1 cellular context compared by ENCODE assay signal in the genomic region with DNA sequence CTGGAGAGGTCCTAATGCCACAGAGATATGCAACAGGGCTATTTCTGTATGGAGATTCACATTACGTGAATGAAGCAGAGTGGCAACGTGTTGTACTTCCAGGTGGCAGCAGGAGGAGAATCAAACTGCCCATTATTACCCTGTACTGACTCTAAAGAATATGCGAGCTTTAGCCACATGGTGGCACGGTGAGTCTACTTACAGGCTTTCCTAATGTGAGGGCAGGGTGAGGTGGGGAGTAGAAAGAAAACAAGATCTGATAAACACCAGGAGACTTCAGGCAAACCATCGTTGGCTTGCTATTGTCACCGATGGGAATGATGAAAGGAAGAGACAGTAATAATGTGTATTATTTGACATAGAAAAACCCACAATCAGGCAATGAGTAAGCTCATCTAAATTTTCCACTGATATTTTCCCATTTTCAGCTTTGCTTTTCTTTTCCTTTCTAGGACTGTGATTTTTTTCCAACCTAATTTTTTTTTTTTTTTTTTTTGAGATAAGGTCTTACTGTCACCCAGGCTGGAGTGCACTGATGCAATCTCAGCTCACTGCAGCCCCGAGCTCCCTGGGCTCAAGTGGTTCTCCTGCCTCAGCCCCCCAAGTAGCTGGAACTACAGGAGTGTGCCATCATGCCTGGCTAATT.
TF ChIP-seq lines count a peak whose summit lies in the region.

No MANE protein-coding gene starts in this region.

TF ChIP-seq in HepG2, 621 proteins besides CTCF, POLR2A, EP300 and RAD21 (continued from another document and continues in another):
- TF ChIP-seq NFE2 (CRISPR knock-in tag; IDR thresholded peaks at IDR 0.05), result no peak
- no peak; the same call in 1 of the 2 replicates for TF ChIP-seq ZNF644 (CRISPR knock-in tag; IDR thresholded peaks at IDR 0.05; ENCODE audit: low read depth)
- TF ChIP-seq, protein P1, sequence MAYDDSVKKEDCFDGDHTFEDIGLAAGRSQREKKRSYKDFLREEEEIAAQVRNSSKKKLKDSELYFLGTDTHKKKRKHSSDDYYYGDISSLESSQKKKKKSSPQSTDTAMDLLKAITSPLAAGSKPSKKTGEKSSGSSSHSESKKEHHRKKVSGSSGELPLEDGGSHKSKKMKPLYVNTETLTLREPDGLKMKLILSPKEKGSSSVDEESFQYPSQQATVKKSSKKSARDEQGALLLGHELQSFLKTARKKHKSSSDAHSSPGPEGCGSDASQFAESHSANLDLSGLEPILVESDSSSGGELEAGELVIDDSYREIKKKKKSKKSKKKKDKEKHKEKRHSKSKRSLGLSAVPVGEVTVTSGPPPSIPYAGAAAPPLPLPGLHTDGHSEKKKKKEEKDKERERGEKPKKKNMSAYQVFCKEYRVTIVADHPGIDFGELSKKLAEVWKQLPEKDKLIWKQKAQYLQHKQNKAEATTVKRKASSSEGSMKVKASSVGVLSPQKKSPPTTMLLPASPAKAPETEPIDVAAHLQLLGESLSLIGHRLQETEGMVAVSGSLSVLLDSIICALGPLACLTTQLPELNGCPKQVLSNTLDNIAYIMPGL (CRISPR knock-in tag; IDR thresholded peaks at IDR 0.05; ENCODE audit: borderline replicate concordance in 1 of 2, low read depth in 1 of 2), result peak; percentile 49 to 61; a peak in 2 of 4 replicates
- no peak for TF ChIP-seq GTF3A (CRISPR knock-in tag; conservative IDR thresholded peaks at IDR 0.05)
- TF ChIP-seq TRIM24 (CRISPR knock-in tag; IDR thresholded peaks at IDR 0.05), result no peak
- no peak for TF ChIP-seq ZNF17 (CRISPR knock-in tag; IDR thresholded peaks at IDR 0.05)
- TF ChIP-seq TP53 (CRISPR knock-in tag; conservative IDR thresholded peaks at IDR 0.05), result no peak
- no peak for TF ChIP-seq NR2F6 (IDR thresholded peaks at IDR 0.05)
- TF ChIP-seq NR2F6 (CRISPR knock-in tag; IDR thresholded peaks at IDR 0.05), result peak; percentile 56
- TF ChIP-seq, protein P2, sequence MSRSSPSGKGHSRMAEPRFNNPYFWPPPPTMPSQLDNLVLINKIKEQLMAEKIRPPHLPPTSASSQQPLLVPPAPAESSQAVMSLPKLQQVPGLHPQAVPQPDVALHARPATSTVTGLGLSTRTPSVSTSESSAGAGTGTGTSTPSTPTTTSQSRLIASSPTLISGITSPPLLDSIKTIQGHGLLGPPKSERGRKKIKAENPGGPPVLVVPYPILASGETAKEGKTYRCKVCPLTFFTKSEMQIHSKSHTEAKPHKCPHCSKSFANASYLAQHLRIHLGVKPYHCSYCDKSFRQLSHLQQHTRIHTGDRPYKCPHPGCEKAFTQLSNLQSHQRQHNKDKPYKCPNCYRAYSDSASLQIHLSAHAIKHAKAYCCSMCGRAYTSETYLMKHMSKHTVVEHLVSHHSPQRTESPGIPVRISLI (CRISPR knock-in tag; IDR thresholded peaks at IDR 0.05; ENCODE audit: borderline replicate concordance), result peak; percentile 15; the same call in 1 of the 2 replicates
- TF ChIP-seq ZSCAN30 (CRISPR knock-in tag; IDR thresholded peaks at IDR 0.05), result no peak
- TF ChIP-seq RARA (CRISPR knock-in tag; IDR thresholded peaks at IDR 0.05), result 0 out of 2 replicates have a peak, but pooled peaks have one; percentile 15
- no peak for TF ChIP-seq SRSF1 (optimal IDR thresholded peaks at IDR 0.05; ENCODE audit: low read depth, low read length)
- no peak for TF ChIP-seq NCOA1 (CRISPR knock-in tag; IDR thresholded peaks at IDR 0.05)
- peak; percentile 56; the same call in 1 of the 2 replicates for TF ChIP-seq ZNF12 (CRISPR knock-in tag; IDR thresholded peaks at IDR 0.05)
- no peak for TF ChIP-seq ZNF724P (CRISPR knock-in tag; IDR thresholded peaks at IDR 0.05; ENCODE audit: borderline replicate concordance)
- TF ChIP-seq, protein P3, sequence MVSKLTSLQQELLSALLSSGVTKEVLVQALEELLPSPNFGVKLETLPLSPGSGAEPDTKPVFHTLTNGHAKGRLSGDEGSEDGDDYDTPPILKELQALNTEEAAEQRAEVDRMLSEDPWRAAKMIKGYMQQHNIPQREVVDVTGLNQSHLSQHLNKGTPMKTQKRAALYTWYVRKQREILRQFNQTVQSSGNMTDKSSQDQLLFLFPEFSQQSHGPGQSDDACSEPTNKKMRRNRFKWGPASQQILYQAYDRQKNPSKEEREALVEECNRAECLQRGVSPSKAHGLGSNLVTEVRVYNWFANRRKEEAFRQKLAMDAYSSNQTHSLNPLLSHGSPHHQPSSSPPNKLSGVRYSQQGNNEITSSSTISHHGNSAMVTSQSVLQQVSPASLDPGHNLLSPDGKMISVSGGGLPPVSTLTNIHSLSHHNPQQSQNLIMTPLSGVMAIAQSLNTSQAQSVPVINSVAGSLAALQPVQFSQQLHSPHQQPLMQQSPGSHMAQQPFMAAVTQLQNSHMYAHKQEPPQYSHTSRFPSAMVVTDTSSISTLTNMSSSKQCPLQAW (CRISPR knock-in tag; IDR thresholded peaks at IDR 0.05), result peak; percentile 58
- TF ChIP-seq HNRNPLL (IDR thresholded peaks at IDR 0.05; ENCODE audit: low read depth, low read length, poor library complexity, severe bottlenecking), result no peak
- TF ChIP-seq, protein P4, sequence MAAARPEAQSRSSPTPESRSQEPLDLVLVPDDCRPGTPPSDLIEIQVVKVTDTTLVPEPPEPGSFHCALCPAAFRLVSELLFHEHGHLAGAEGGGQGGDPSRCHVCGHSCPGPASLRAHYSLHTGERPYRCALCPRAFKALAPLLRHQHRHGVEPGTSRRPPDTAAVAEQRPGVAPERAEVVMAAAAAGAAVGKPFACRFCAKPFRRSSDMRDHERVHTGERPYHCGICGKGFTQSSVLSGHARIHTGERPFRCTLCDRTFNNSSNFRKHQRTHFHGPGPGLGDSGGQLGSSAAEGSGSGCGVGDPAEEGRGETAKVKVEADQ (CRISPR knock-in tag; IDR thresholded peaks at IDR 0.05; ENCODE audit: borderline replicate concordance), result no peak
- TF ChIP-seq PHB2 (IDR thresholded peaks at IDR 0.05; ENCODE audit: partially characterized antibody), result no peak
- TF ChIP-seq NFATC3 (CRISPR knock-in tag; IDR thresholded peaks at IDR 0.05), result no peak
- 0 out of 2 replicates have a peak, but pooled peaks have one; percentile 23 for TF ChIP-seq ZSCAN29 (CRISPR knock-in tag; conservative IDR thresholded peaks at IDR 0.05)
- TF ChIP-seq ZNF263 (CRISPR knock-in tag; IDR thresholded peaks at IDR 0.05), result no peak
- peak; percentile 86 for TF ChIP-seq KDM3A (CRISPR knock-in tag; IDR thresholded peaks at IDR 0.05; ENCODE audit: low read depth)
- no peak for TF ChIP-seq CCAR2 (optimal IDR thresholded peaks at IDR 0.05; ENCODE audit: low read depth, low read length)
- TF ChIP-seq, protein P5, sequence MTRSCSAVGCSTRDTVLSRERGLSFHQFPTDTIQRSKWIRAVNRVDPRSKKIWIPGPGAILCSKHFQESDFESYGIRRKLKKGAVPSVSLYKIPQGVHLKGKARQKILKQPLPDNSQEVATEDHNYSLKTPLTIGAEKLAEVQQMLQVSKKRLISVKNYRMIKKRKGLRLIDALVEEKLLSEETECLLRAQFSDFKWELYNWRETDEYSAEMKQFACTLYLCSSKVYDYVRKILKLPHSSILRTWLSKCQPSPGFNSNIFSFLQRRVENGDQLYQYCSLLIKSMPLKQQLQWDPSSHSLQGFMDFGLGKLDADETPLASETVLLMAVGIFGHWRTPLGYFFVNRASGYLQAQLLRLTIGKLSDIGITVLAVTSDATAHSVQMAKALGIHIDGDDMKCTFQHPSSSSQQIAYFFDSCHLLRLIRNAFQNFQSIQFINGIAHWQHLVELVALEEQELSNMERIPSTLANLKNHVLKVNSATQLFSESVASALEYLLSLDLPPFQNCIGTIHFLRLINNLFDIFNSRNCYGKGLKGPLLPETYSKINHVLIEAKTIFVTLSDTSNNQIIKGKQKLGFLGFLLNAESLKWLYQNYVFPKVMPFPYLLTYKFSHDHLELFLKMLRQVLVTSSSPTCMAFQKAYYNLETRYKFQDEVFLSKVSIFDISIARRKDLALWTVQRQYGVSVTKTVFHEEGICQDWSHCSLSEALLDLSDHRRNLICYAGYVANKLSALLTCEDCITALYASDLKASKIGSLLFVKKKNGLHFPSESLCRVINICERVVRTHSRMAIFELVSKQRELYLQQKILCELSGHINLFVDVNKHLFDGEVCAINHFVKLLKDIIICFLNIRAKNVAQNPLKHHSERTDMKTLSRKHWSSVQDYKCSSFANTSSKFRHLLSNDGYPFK (CRISPR knock-in tag; IDR thresholded peaks at IDR 0.05; ENCODE audit: borderline replicate concordance), result no peak
- TF ChIP-seq, protein P6, sequence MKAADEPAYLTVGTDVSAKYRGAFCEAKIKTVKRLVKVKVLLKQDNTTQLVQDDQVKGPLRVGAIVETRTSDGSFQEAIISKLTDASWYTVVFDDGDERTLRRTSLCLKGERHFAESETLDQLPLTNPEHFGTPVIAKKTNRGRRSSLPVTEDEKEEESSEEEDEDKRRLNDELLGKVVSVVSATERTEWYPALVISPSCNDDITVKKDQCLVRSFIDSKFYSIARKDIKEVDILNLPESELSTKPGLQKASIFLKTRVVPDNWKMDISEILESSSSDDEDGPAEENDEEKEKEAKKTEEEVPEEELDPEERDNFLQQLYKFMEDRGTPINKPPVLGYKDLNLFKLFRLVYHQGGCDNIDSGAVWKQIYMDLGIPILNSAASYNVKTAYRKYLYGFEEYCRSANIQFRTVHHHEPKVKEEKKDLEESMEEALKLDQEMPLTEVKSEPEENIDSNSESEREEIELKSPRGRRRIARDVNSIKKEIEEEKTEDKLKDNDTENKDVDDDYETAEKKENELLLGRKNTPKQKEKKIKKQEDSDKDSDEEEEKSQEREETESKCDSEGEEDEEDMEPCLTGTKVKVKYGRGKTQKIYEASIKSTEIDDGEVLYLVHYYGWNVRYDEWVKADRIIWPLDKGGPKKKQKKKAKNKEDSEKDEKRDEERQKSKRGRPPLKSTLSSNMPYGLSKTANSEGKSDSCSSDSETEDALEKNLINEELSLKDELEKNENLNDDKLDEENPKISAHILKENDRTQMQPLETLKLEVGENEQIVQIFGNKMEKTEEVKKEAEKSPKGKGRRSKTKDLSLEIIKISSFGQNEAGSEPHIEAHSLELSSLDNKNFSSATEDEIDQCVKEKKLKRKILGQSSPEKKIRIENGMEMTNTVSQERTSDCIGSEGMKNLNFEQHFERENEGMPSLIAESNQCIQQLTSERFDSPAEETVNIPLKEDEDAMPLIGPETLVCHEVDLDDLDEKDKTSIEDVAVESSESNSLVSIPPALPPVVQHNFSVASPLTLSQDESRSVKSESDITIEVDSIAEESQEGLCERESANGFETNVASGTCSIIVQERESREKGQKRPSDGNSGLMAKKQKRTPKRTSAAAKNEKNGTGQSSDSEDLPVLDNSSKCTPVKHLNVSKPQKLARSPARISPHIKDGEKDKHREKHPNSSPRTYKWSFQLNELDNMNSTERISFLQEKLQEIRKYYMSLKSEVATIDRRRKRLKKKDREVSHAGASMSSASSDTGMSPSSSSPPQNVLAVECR (CRISPR knock-in tag; IDR thresholded peaks at IDR 0.05; ENCODE audit: borderline replicate concordance), result peak; percentile 31; the same call in 1 of the 2 replicates
- no peak for TF ChIP-seq AGO2 (optimal IDR thresholded peaks at IDR 0.05; ENCODE audit: low read depth, low read length)
- TF ChIP-seq ZEB1 (IDR thresholded peaks at IDR 0.05; ENCODE audit: insufficient replicate concordance, low read depth), result no peak
- peak; percentile 70 for TF ChIP-seq PHF5A (CRISPR knock-in tag; IDR thresholded peaks at IDR 0.05; ENCODE audit: low read depth, unreplicated experiment)
- no peak for TF ChIP-seq ZNF614 (CRISPR knock-in tag; IDR thresholded peaks at IDR 0.05; ENCODE audit: borderline replicate concordance)
- TF ChIP-seq DPF2 (CRISPR knock-in tag; IDR thresholded peaks at IDR 0.05; ENCODE audit: borderline replicate concordance, low read depth), result no peak
- TF ChIP-seq, protein P7, sequence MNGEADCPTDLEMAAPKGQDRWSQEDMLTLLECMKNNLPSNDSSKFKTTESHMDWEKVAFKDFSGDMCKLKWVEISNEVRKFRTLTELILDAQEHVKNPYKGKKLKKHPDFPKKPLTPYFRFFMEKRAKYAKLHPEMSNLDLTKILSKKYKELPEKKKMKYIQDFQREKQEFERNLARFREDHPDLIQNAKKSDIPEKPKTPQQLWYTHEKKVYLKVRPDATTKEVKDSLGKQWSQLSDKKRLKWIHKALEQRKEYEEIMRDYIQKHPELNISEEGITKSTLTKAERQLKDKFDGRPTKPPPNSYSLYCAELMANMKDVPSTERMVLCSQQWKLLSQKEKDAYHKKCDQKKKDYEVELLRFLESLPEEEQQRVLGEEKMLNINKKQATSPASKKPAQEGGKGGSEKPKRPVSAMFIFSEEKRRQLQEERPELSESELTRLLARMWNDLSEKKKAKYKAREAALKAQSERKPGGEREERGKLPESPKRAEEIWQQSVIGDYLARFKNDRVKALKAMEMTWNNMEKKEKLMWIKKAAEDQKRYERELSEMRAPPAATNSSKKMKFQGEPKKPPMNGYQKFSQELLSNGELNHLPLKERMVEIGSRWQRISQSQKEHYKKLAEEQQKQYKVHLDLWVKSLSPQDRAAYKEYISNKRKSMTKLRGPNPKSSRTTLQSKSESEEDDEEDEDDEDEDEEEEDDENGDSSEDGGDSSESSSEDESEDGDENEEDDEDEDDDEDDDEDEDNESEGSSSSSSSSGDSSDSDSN (CRISPR knock-in tag; IDR thresholded peaks at IDR 0.05), result no peak
- TF ChIP-seq, protein P8, sequence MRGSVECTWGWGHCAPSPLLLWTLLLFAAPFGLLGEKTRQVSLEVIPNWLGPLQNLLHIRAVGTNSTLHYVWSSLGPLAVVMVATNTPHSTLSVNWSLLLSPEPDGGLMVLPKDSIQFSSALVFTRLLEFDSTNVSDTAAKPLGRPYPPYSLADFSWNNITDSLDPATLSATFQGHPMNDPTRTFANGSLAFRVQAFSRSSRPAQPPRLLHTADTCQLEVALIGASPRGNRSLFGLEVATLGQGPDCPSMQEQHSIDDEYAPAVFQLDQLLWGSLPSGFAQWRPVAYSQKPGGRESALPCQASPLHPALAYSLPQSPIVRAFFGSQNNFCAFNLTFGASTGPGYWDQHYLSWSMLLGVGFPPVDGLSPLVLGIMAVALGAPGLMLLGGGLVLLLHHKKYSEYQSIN (CRISPR knock-in tag; IDR thresholded peaks at IDR 0.05; ENCODE audit: borderline replicate concordance), result no peak
- TF ChIP-seq ZNF468 (CRISPR knock-in tag; IDR thresholded peaks at IDR 0.05), result no peak
- no peak for TF ChIP-seq ZNF234 (CRISPR knock-in tag; conservative IDR thresholded peaks at IDR 0.05)
- 0 out of 2 replicates have a peak, but pooled peaks have one; percentile 23 for TF ChIP-seq KLF6 (CRISPR knock-in tag; IDR thresholded peaks at IDR 0.05)
- TF ChIP-seq, protein P9, sequence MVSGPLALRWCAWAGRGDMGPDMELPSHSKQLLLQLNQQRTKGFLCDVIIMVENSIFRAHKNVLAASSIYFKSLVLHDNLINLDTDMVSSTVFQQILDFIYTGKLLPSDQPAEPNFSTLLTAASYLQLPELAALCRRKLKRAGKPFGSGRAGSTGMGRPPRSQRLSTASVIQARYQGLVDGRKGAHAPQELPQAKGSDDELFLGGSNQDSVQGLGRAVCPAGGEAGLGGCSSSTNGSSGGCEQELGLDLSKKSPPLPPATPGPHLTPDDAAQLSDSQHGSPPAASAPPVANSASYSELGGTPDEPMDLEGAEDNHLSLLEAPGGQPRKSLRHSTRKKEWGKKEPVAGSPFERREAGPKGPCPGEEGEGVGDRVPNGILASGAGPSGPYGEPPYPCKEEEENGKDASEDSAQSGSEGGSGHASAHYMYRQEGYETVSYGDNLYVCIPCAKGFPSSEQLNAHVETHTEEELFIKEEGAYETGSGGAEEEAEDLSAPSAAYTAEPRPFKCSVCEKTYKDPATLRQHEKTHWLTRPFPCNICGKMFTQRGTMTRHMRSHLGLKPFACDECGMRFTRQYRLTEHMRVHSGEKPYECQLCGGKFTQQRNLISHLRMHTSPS (CRISPR knock-in tag; IDR thresholded peaks at IDR 0.05; ENCODE audit: low read depth), result no peak
- no peak for TF ChIP-seq TSC22D2 (CRISPR knock-in tag; IDR thresholded peaks at IDR 0.05; ENCODE audit: borderline replicate concordance)
- TF ChIP-seq DNMT3B (CRISPR knock-in tag; conservative IDR thresholded peaks at IDR 0.05), result 0 out of 2 replicates have a peak, but pooled peaks have one; percentile 35
